1 cellular context compared by ENCODE assay signal in the genomic region with DNA sequence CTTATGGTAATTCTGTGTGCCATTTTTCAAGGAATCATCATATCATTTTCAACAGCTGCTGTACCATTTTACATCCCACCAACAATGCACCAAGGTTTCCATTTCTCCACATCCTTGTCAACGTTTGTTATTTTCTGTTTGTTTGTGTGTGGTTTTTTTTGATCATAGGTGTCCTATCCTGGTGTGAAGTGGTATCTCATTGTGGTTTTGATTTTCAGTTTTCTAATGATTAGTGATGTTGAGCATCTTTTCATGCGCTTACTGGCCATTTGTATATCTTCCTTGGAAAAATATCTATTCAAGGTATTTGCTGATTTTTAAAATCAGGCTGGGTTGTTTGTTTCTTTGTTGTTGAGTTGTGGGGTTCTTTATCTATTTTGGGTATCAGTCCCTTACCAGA.
TF ChIP-seq lines count a peak whose summit lies in the region.

No MANE protein-coding gene starts in this region.

TF ChIP-seq in GM23338, 12 proteins besides CTCF, POLR2A, EP300 and RAD21 (continued from another document):
- TF ChIP-seq ZNF462 (CRISPR knock-in tag; IDR thresholded peaks at IDR 0.05) (no peak), ETS1 (IDR thresholded peaks at IDR 0.05) (no peak)
